8 cellular contexts compared by ENCODE assay signal in genomic region chr9:130445268-130445983, GRCh38. TPM values are rescaled to one million over a fixed set of nuclear protein-coding genes. Genes with fewer than 3 reads are reported as not detected.
DNase-seq lines count a peak whose midpoint lies in the region; ATAC-seq and TF ChIP-seq lines count a peak whose summit lies in the region.

No MANE protein-coding gene starts in this region.

- 3 to 4% (median 3%) methylated on average over 19 to 30 of the region's 30 CpGs for WGBS in ovary, 3 donors

- TF ChIP-seq CTCF in GM12864 (IDR thresholded peaks at IDR 0.05; ENCODE audit: low read depth, low read length, missing control alignments): no peak
- no peak for TF ChIP-seq CTCF in fibroblast of pulmonary artery (IDR thresholded peaks at IDR 0.05; ENCODE audit: low read length, missing control alignments)
- TF ChIP-seq CTCF in ovary (IDR thresholded peaks at IDR 0.05): no peak
- TF ChIP-seq CTCF in GM10266 (IDR thresholded peaks at IDR 0.05; ENCODE audit: control insufficient read depth, insufficient read depth, low read depth, missing control alignments): no peak

- no peaks in the 10 kb centered on the region for H3K27me3 ChIP-seq in ovary

- no peak for TF ChIP-seq EP300 in ovary (IDR thresholded peaks at IDR 0.05)

- H3K36me3 ChIP-seq in ovary: no peaks in the 10 kb centered on the region

- no peak for TF ChIP-seq POLR2A in ovary (IDR thresholded peaks at IDR 0.05)

- H3K4me3 ChIP-seq in GM12864 (ENCODE audit: low read depth, low read length): peak overlapping the region; percentile 6; the same call in 1 of the 2 replicates
- H3K4me3 ChIP-seq in fibroblast of pulmonary artery (replicated peaks; ENCODE audit: low read depth, low read length): peak overlapping the region; percentile 71
- H3K4me3 ChIP-seq in ovary: peak overlapping the region; percentile 76

- intact Hi-C loops in ovary (cut with DNase I): no loop called here

- H3K4me1 ChIP-seq in ovary (ENCODE audit: insufficient read depth): peaks cover 28% of the 10 kb centered on the region

- peak overlapping the region; percentile 64 to 74 for H3K27ac ChIP-seq in ovary

- no peaks in the 10 kb centered on the region for H3K9me3 ChIP-seq in ovary

- DNase-seq in GM12864 (ENCODE audit: low read depth) (no peak), RPMI7951 (ENCODE audit: low read depth) (peak; percentile 63), fibroblast of pulmonary artery (ENCODE audit: low read depth) (peak; percentile 81), ovary (peak; percentile 47 to 67 (median 59)), DMS153 (lab: John Stamatoyannopoulos, UW) (no peak), GM10266 (ENCODE audit: extremely low spot score) (no peak)

- ATAC-seq in GM21367 (IDR thresholded peaks at IDR 0.05; ENCODE audit: unreplicated experiment): no peak
- ATAC-seq in GM18519 (IDR thresholded peaks at IDR 0.05; ENCODE audit: low FRiP score, unreplicated experiment): no peak

RNA-seq across cellular contexts. Expression of gene ASS1, which starts 0.7 kb away (rescaled TPM):
- total RNA-seq in RPMI7951 (2014; rRNA removed; shearing (Covaris generic)): 247 and 249 TPM in 2 replicates
- total RNA-seq in ovary: 100 to 1,000 TPM in 3 of 7 donors, 10 to 100 TPM in 4; 63.4 to 238 (median 77.4) TPM
- 100 to 1,000 TPM in 1 of 2 donors, 10 to 100 TPM in 1; 87.0 to 141 TPM for polyA plus RNA-seq in ovary

Comparison
In these comparisons a context has a peak if more than half of its experiments do, and no peak if none do; other contexts are left out.
1. DNase-seq: peak in RPMI7951 (single experiment), fibroblast of pulmonary artery (single experiment) and ovary (5 of 5); none in GM12864 (single experiment), DMS153 (single experiment) and GM10266 (single experiment).
2. H3K4me3 ChIP-seq: peak in every context shown above with its lines; median percentile 76 in ovary; 71 in fibroblast of pulmonary artery; 6 in GM12864.